ENCODE assay signal across 11 cellular contexts in the genomic region with DNA sequence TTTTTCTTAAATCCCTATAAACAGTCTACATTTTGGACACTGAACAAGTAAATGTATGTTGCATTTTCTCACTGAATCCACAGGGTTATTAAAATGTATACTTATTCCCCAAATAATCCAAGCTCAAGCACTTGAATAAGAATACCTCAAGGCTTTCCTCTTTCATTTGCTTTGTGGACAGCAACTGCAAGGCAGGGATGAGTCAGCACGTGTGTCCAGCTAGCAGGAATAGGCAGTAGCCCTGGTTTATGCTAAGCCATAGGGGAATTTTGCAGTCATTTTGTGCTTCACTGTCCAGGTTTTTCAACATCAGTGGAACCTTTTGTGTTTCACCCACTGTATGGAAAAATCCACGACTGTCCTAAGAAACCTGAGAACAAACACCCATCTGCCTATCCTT.
DNase-seq lines count a peak whose midpoint lies in the region; ATAC-seq and TF ChIP-seq lines count a peak whose summit lies in the region.
"Had no signal": no experiment of that assay in that cellular context is flagged by ENCODE, and none has a peak within 500 bp of the region (broad histone marks: within the 10 kb centered on the region; RNA-seq: fewer than 3 reads in every experiment).

No MANE protein-coding gene starts in this region.

- no peaks in the 10 kb centered on the region for H3K27me3 ChIP-seq in suprapubic skin

- no peak overlapping the region for H3K4me3 ChIP-seq in suprapubic skin

- TF ChIP-seq EP300 in suprapubic skin (IDR thresholded peaks at IDR 0.05) = no peak

- peak; percentile 73 for DNase-seq in GM03348 (ENCODE audit: low spot score)
- peak; percentile 63 for DNase-seq in HT1080 (ENCODE audit: low read depth)
- peak; percentile 61 for DNase-seq in amniotic epithelial cell (ENCODE audit: low read depth)
- DNase-seq in lung microvascular endothelial cell (ENCODE audit: low read depth in 2 of 2) = peak; percentile 6 to 53
- DNase-seq in NCI-H1105 treated with DMSO at 0.1 percent for 48 hours (lab: John Stamatoyannopoulos, UW) = no peak
- no peak for DNase-seq in CD1c-positive myeloid dendritic cell (ENCODE audit: extremely low spot score)
- no peak for DNase-seq in suprapubic skin (ENCODE audit: low spot score in 2 of 2)
- DNase-seq: cerebellar nuclear complex, retina had no signal

- no peak overlapping the region for H3K27ac ChIP-seq in suprapubic skin

- no peak for TF ChIP-seq CTCF in suprapubic skin (IDR thresholded peaks at IDR 0.05)

- no peak for TF ChIP-seq POLR2A in suprapubic skin (IDR thresholded peaks at IDR 0.05)

- no peaks in the 10 kb centered on the region for H3K36me3 ChIP-seq in suprapubic skin

- H3K4me1 ChIP-seq in suprapubic skin = peaks cover 3% of the 10 kb centered on the region

- WGBS in suprapubic skin = 69% methylated on average over 2 of the region's 2 CpGs

- no peaks in the 10 kb centered on the region for H3K9me3 ChIP-seq in suprapubic skin

- no peak for ATAC-seq in HG03442 (IDR thresholded peaks at IDR 0.05; ENCODE audit: unreplicated experiment)
- ATAC-seq: Panc1 had no signal

Comparison
In these comparisons a context has a peak if more than half of its experiments do, and no peak if none do; other contexts are left out.
1. DNase-seq: peak in GM03348 (single experiment), HT1080 (single experiment), amniotic epithelial cell (single experiment) and lung microvascular endothelial cell (2 of 2); none in NCI-H1105 treated with DMSO at 0.1 percent for 48 hours (single experiment), CD1c-positive myeloid dendritic cell (single experiment) and suprapubic skin (0 of 2).